In genomic region chr7:113269592-113269991, GRCh38 we compare ENCODE assay signal across 2 cellular contexts.
DNase-seq lines count a peak whose midpoint lies in the region; ATAC-seq and TF ChIP-seq lines count a peak whose summit lies in the region.
"Not testable (repeated sequence)": the region's sequence is repeated elsewhere in the genome, so short reads cannot be mapped to it uniquely, and the experiment has no call there.

No MANE protein-coding gene starts in this region.

- H3K4me1 ChIP-seq in HEK293 (ENCODE audit: control insufficient read depth, insufficient read depth, low read length); IMR-90 (ENCODE audit: control insufficient read depth, insufficient read depth, low read length): not testable (repeated sequence)

- TF ChIP-seq CTCF in HEK293 (tag by site-specific recombination; IDR thresholded peaks at IDR 0.05); IMR-90 (conservative IDR thresholded peaks at IDR 0.05; ENCODE audit: low read depth, low read length): not testable (repeated sequence)

- not testable (repeated sequence) for H3K79me1 ChIP-seq in IMR-90 (ENCODE audit: low read depth in 1 of 2, low read length in 2 of 2)

- H3K27ac ChIP-seq in HEK293 (ENCODE audit: extremely low read depth, low read depth, low read length); IMR-90 (ENCODE audit: insufficient read depth, low read length): not testable (repeated sequence)

- not testable (repeated sequence) for H3K56ac ChIP-seq in IMR-90 (ENCODE audit: extremely low read depth, insufficient read depth, low read length)

- H2AFZ ChIP-seq in IMR-90 (replicated peaks; ENCODE audit: low read length, poor library complexity) = not testable (repeated sequence)

- H3K9ac ChIP-seq in IMR-90 (ENCODE audit: low read depth, low read length) = not testable (repeated sequence)

- H4K5ac ChIP-seq in IMR-90 (ENCODE audit: low read depth, low read length) = not testable (repeated sequence)

- peak overlapping the region; percentile 67; the same call in 1 of the 2 replicates for H2BK20ac ChIP-seq in IMR-90 (ENCODE audit: low read depth, low read length)

- dilution Hi-C loops in IMR-90 (cut with HindIII; ENCODE audit: low sequenced_read_pairs, unreplicated experiment) = not testable (repeated sequence)

- not testable (repeated sequence) for ATAC-seq in IMR-90 (ENCODE audit: low read depth)

- not testable (repeated sequence) for H4K20me1 ChIP-seq in IMR-90 (ENCODE audit: insufficient read depth, low read length)

- H3K4ac ChIP-seq in IMR-90 (ENCODE audit: low read depth, low read length) = peak overlapping the region; percentile 89; the same call in 1 of the 2 replicates

- H2BK5ac ChIP-seq in IMR-90 (ENCODE audit: low read depth, low read length, poor library complexity, severe bottlenecking) = not testable (repeated sequence)

- not testable (repeated sequence) for H3K23ac ChIP-seq in IMR-90 (ENCODE audit: low read depth, low read length)

- not testable (repeated sequence) for H2AK9ac ChIP-seq in IMR-90 (replicated peaks; ENCODE audit: low read depth, low read length, poor library complexity)

- not testable (repeated sequence) for H3K14ac ChIP-seq in IMR-90 (replicated peaks; ENCODE audit: low read depth, low read length)

- no CpG with 5 or more reads among the region's 3 CpGs for WGBS in IMR-90 (ENCODE audit: extremely low coverage in 2 of 2, insufficient read length in 1 of 2), 2 experiments

- TF ChIP-seq POLR2A in IMR-90 (IDR thresholded peaks at IDR 0.05; ENCODE audit: low read depth, low read length) = not testable (repeated sequence)

- intact Hi-C loops in IMR-90 (cut with micrococcal nuclease) = not testable (repeated sequence)

- BruUV-seq in IMR-90 (replicated peaks; lab: Mats Ljungman, UMichigan) = not testable (repeated sequence)

- DNase-seq in IMR-90 = not testable (repeated sequence)

- not testable (repeated sequence) for H2AK5ac ChIP-seq in IMR-90 (ENCODE audit: low read depth, low read length)

- H3K27me3 ChIP-seq in IMR-90 (ENCODE audit: control insufficient read depth, insufficient read depth, low read length) = not testable (repeated sequence)

- H3K9me1 ChIP-seq in IMR-90 (ENCODE audit: insufficient read depth, low read length) = not testable (repeated sequence)

- not testable (repeated sequence) for H4K91ac ChIP-seq in IMR-90 (ENCODE audit: insufficient read depth, low read depth, low read length)

- in situ Hi-C loops in IMR-90 (cut with MboI; ENCODE audit: low sequenced_read_pairs) = not testable (repeated sequence)

- peak overlapping the region in 1 of 2 experiments; percentile 71; a peak in 1 of 4 replicates for H4K8ac ChIP-seq in IMR-90 (ENCODE audit: low read depth in 2 of 2, low read length in 2 of 2)

- not testable (repeated sequence) for H3K4me2 ChIP-seq in IMR-90 (ENCODE audit: low read depth, low read length)

- peak overlapping the region; percentile 80 for H2BK120ac ChIP-seq in IMR-90 (ENCODE audit: low read depth, low read length)

- H3K4me3 ChIP-seq in HEK293 (ENCODE audit: low read depth, low read length); IMR-90 (ENCODE audit: insufficient read depth, low read depth, low read length): not testable (repeated sequence)

- not testable (repeated sequence) for TF ChIP-seq RAD21 in IMR-90 (IDR thresholded peaks at IDR 0.05; ENCODE audit: low read length)

- H3K18ac ChIP-seq in IMR-90 (ENCODE audit: low read depth, low read length) = not testable (repeated sequence)

- POLR2A ChIA-PET in HEK293 (lab: Yijun Ruan, JAX); IMR-90 (lab: Charles Lee; ENCODE audit: unreplicated experiment): not testable (repeated sequence)

- H3K9me3 ChIP-seq in HEK293 (ENCODE audit: control insufficient read depth, insufficient read depth, low read depth, low read length) = not testable (repeated sequence)
- peaks cover 13% of the 10 kb centered on the region for H3K9me3 ChIP-seq in IMR-90 (ENCODE audit: control insufficient read depth, insufficient read depth, low read length)

- H2BK15ac ChIP-seq in IMR-90 (ENCODE audit: low read depth, low read length) = peak overlapping the region; percentile 20; the same call in 1 of the 3 replicates

- CTCF ChIA-PET in HEK293 (lab: Yijun Ruan, JAX); IMR-90 (lab: Yijun Ruan, JAX): not testable (repeated sequence)

- not testable (repeated sequence) for H3K36me3 ChIP-seq in HEK293 (ENCODE audit: control insufficient read depth in 2 of 2, insufficient read depth in 1 of 2, low read length in 2 of 2); IMR-90 (ENCODE audit: control insufficient read depth, insufficient read depth, low read length)

TF ChIP-seq in HEK293, 187 proteins besides CTCF, POLR2A, EP300 and RAD21:
- TF ChIP-seq SCRT2 (tag by site-specific recombination; IDR thresholded peaks at IDR 0.05) (peak; percentile 77), SCRT1 (tag by site-specific recombination; IDR thresholded peaks at IDR 0.05; ENCODE audit: borderline replicate concordance) (peak; percentile 73; the same call in 1 of the 2 replicates)
